24 cellular contexts compared by ENCODE assay signal in genomic region chr16:47028767-47029377, GRCh38.
"Had no signal": no experiment of that assay in that cellular context is flagged by ENCODE, and none has a peak within 500 bp of the region (broad histone marks: within the 10 kb centered on the region; RNA-seq: fewer than 3 reads in every experiment).

No MANE protein-coding gene starts in this region.

- H3K9me3 ChIP-seq: Peyer's patch had no signal

- DNase-seq: activated B cell treated with CpG ODN at 0.5 μM for 24 hours; activated CD4-positive, alpha-beta T cell treated with anti-CD3 and anti-CD28 coated beads for 1 hour; activated CD4-positive, alpha-beta T cell treated with anti-CD3 and anti-CD28 coated beads, Interleukin-2, amount 10 ng/mL, durations not matched to agents 24 days and 14 days; activated CD4-positive, alpha-beta T cell treated with anti-CD3 and anti-CD28 coated beads, Interleukin-2, amount 50 U/mL, for 48 hours; activated gamma-delta T cell; activated naive CD4-positive, alpha-beta T cell treated with anti-CD3 and anti-CD28 coated beads for 36 hours; activated naive CD8-positive, alpha-beta T cell treated with anti-CD3 and anti-CD28 coated beads for 36 hours; activated T-cell treated with anti-CD3 and anti-CD28 coated beads, Interleukin-2, amount 50 U/mL, for 4 hours; brain microvascular endothelial cell; caudate nucleus; MM.1S; NCI-H1105; NCI-H1436 treated with DMSO at 0.1 percent for 48 hours; NCI-H187; NCI-H2081; NCI-H510A treated with DMSO at 0.1 percent for 48 hours; NCI-H69; Peyer's patch; SHP77 treated with DMSO at 0.1 percent for 48 hours; T-cell; T-helper 2 cell; T1000 had no signal

- FAIRE-seq: TTC549 had no signal

- H3K27ac ChIP-seq: brain microvascular endothelial cell, Peyer's patch, RWPE1 had no signal

- H3K36me3 ChIP-seq: brain microvascular endothelial cell, Peyer's patch had no signal

- H3K27me3 ChIP-seq: brain microvascular endothelial cell, Peyer's patch had no signal

- H3K4me3 ChIP-seq: Peyer's patch had no signal

- ATAC-seq: activated T-cell treated with anti-CD3 and anti-CD28 coated beads, Interleukin-2, amount 50 U/mL, for 4 hours; T-cell had no signal

- H3K4me1 ChIP-seq: Peyer's patch had no signal
